29 cellular contexts compared by ENCODE assay signal in genomic region chr7:150314639-150315239, GRCh38. TPM values are rescaled to one million over a fixed set of nuclear protein-coding genes. Genes with fewer than 3 reads are reported as not detected.
"Had no signal": no experiment of that assay in that cellular context is flagged by ENCODE, and none has a peak within 500 bp of the region (broad histone marks: within the 10 kb centered on the region; RNA-seq: fewer than 3 reads in every experiment).

No MANE protein-coding gene starts in this region.

- DNase-seq: activated B cell treated with CpG ODN at 0.5 μM for 24 hours; activated CD4-positive, alpha-beta memory T cell treated with anti-CD3 and anti-CD28 coated beads for 36 hours; activated CD4-positive, alpha-beta T cell treated with anti-CD3 and anti-CD28 coated beads, Interleukin-2, amount 10 ng/mL, durations not matched to agents 7 days and 5 days; activated CD8-positive, alpha-beta memory T cell treated with anti-CD3 and anti-CD28 coated beads for 24 hours; activated effector memory CD4-positive, alpha-beta T cell treated with anti-CD3 and anti-CD28 coated beads, Interleukin-2, amount 50 U/mL, for 16 hours; activated naive CD4-positive, alpha-beta T cell treated with Interleukin-2 at 50 U/mL for 16 hours; activated naive CD8-positive, alpha-beta T cell treated with anti-CD3 and anti-CD28 coated beads, Interleukin-2, amount 50 U/mL, for 24 hours; activated T-cell treated with anti-CD3 and anti-CD28 coated beads, Interleukin-2, amount 50 U/mL, for 4 hours; amniotic stem cell; body of pancreas; central memory CD4-positive, alpha-beta T cell; Kasumi-1; KBM-7; NCI-H1105 treated with DMSO at 0.1 percent for 48 hours; NCI-H1930; NCI-H2171; NCI-H345; NCI-H510A; NCI-H526 treated with DMSO at 0.1 percent for 48 hours; NCI-H82; NK-92 treated with Interleukin-12 subunit alpha and Interleukin-12 subunit beta, amount 100 ng/mL, for 24 hours; Peyer's patch; SHP77; SW 1271 had no signal

- H3K9me3 ChIP-seq: ascending aorta, body of pancreas, Peyer's patch, SJSA1 had no signal

- H3K4me1 Mint-ChIP-seq: activated CD4-positive, alpha-beta T cell treated with anti-CD3 and anti-CD28 coated beads, Interleukin-2, amount 10 ng/mL, durations not matched to agents 7 days and 5 days had no signal

- H3K27me3 Mint-ChIP-seq: activated B cell treated with CpG ODN at 0.5 μM for 24 hours; activated CD4-positive, alpha-beta memory T cell treated with anti-CD3 and anti-CD28 coated beads for 36 hours; activated CD4-positive, alpha-beta T cell treated with anti-CD3 and anti-CD28 coated beads, Interleukin-2, amount 10 ng/mL, durations not matched to agents 7 days and 5 days; activated naive CD8-positive, alpha-beta T cell treated with anti-CD3 and anti-CD28 coated beads, Interleukin-2, amount 50 U/mL, for 24 hours had no signal

- FAIRE-seq: bronchial epithelial cell had no signal

- H3K27ac Mint-ChIP-seq: activated B cell treated with CpG ODN at 0.5 μM for 24 hours; activated CD4-positive, alpha-beta memory T cell treated with anti-CD3 and anti-CD28 coated beads for 36 hours; activated CD4-positive, alpha-beta T cell treated with anti-CD3 and anti-CD28 coated beads, Interleukin-2, amount 10 ng/mL, durations not matched to agents 7 days and 5 days; activated naive CD4-positive, alpha-beta T cell treated with anti-CD3 and anti-CD28 coated beads, Interleukin-2, amount 50 U/mL, for 72 hours; activated naive CD8-positive, alpha-beta T cell treated with anti-CD3 and anti-CD28 coated beads, Interleukin-2, amount 50 U/mL, for 24 hours had no signal

- ATAC-seq: activated naive CD8-positive, alpha-beta T cell treated with anti-CD3 and anti-CD28 coated beads, Interleukin-2, amount 50 U/mL, for 24 hours; activated T-cell treated with anti-CD3 and anti-CD28 coated beads, Interleukin-2, amount 50 U/mL, for 4 hours had no signal

- H3K27ac ChIP-seq: ascending aorta, Peyer's patch, SJSA1 had no signal

- H3K4me3 Mint-ChIP-seq: activated B cell treated with CpG ODN at 0.5 μM for 24 hours; activated CD4-positive, alpha-beta memory T cell treated with anti-CD3 and anti-CD28 coated beads for 36 hours; activated CD4-positive, alpha-beta T cell treated with anti-CD3 and anti-CD28 coated beads, Interleukin-2, amount 10 ng/mL, durations not matched to agents 7 days and 5 days; activated naive CD8-positive, alpha-beta T cell treated with anti-CD3 and anti-CD28 coated beads, Interleukin-2, amount 50 U/mL, for 24 hours; activated T-cell treated with anti-CD3 and anti-CD28 coated beads, Interleukin-2, amount 50 U/mL, for 4 hours had no signal

- H3K4me1 ChIP-seq: ascending aorta, Peyer's patch had no signal

- H3K36me3 ChIP-seq: ascending aorta, Peyer's patch, SJSA1 had no signal

- H3K27me3 ChIP-seq: ascending aorta, body of pancreas, Peyer's patch, SJSA1 had no signal

- H3K4me3 ChIP-seq: ascending aorta, body of pancreas, Peyer's patch, SJSA1 had no signal

- H3K9me3 Mint-ChIP-seq: activated B cell treated with CpG ODN at 0.5 μM for 24 hours; activated CD4-positive, alpha-beta memory T cell treated with anti-CD3 and anti-CD28 coated beads for 36 hours; activated CD4-positive, alpha-beta T cell treated with anti-CD3 and anti-CD28 coated beads, Interleukin-2, amount 10 ng/mL, durations not matched to agents 7 days and 5 days; activated naive CD4-positive, alpha-beta T cell treated with anti-CD3 and anti-CD28 coated beads, Interleukin-2, amount 50 U/mL, for 72 hours; activated naive CD8-positive, alpha-beta T cell treated with anti-CD3 and anti-CD28 coated beads, Interleukin-2, amount 50 U/mL, for 24 hours; activated T-cell treated with anti-CD3 and anti-CD28 coated beads, Interleukin-2, amount 50 U/mL, for 4 hours had no signal

RNA-seq across cellular contexts. Expression of gene LRRC61, which starts 8.4 kb away (rescaled TPM):
- total RNA-seq: SJSA1 had no signal

RNA-seq across cellular contexts. Expression of gene ACTR3C, which starts 8.6 kb away (rescaled TPM):
- total RNA-seq: SJSA1 had no signal

RNA-seq across cellular contexts. Expression of gene RARRES2, which starts 26.7 kb away (rescaled TPM):
- total RNA-seq: activated B cell treated with CpG ODN at 0.5 μM for 24 hours; activated CD4-positive, alpha-beta memory T cell treated with anti-CD3 and anti-CD28 coated beads for 36 hours; activated CD4-positive, alpha-beta T cell treated with anti-CD3 and anti-CD28 coated beads, Interleukin-2, amount 10 ng/mL, durations not matched to agents 7 days and 5 days; SJSA1; T-helper 1 cell treated with Interleukin-12 subunit alpha and Interleukin-12 subunit beta and Interleukin-4 antibody, amounts not matched to agents 30 ng/mL and 1 ng/mL, for 36 hours had no signal
